Comparison of ENCODE assay signal across 17 cellular contexts in genomic region chr21:32207096-32207716, GRCh38.
DNase-seq lines count a peak whose midpoint lies in the region; ATAC-seq lines count a peak whose summit lies in the region.
"Had no signal": no experiment of that assay in that cellular context is flagged by ENCODE, and none has a peak within 500 bp of the region (broad histone marks: within the 10 kb centered on the region; RNA-seq: fewer than 3 reads in every experiment).

No MANE protein-coding gene starts in this region.

- ATAC-seq in GM19328 (IDR thresholded peaks at IDR 0.05; ENCODE audit: unreplicated experiment): no peak
- ATAC-seq: natural killer cell, right lobe of liver had no signal

- DNase-seq in DMS79 treated with DMSO at 0.1 percent for 48 hours (lab: John Stamatoyannopoulos, UW) (peak; percentile 49), NCI-H1694 (lab: John Stamatoyannopoulos, UW) (peak; percentile 60), NCI-H82 treated with DMSO at 0.1 percent for 48 hours (lab: John Stamatoyannopoulos, UW; ENCODE audit: unreplicated experiment) (peak; percentile 67), islet precursor cell (peak; percentile 37), NCI-H446 treated with DMSO at 0.1 percent for 48 hours (lab: John Stamatoyannopoulos, UW) (no peak)
- no peak for DNase-seq in activated CD4-positive, CD25-positive, alpha-beta regulatory T cell (lab: John Stamatoyannopoulos, UW)
- DNase-seq: activated CD4-positive, alpha-beta T cell treated with anti-CD3 and anti-CD28 coated beads, Interleukin-2, amount 10 ng/mL, durations not matched to agents 24 days and 14 days; activated CD8-positive, alpha-beta memory T cell treated with anti-CD3 and anti-CD28 coated beads, Interleukin-2, amount 50 U/mL, for 4 hours; activated gamma-delta T cell; Calu3; GDM1; natural killer cell; pancreas; right lobe of liver; stimulated activated naive CD4-positive, alpha-beta T cell; transverse colon had no signal

Comparison
In these comparisons a context has a peak if more than half of its experiments do, and no peak if none do; other contexts are left out.
1. DNase-seq: peak in DMS79 treated with DMSO at 0.1 percent for 48 hours (single experiment), NCI-H1694 (single experiment), NCI-H82 treated with DMSO at 0.1 percent for 48 hours (single experiment) and islet precursor cell (single experiment); none in NCI-H446 treated with DMSO at 0.1 percent for 48 hours (single experiment) and activated CD4-positive, CD25-positive, alpha-beta regulatory T cell (0 of 4).